In genomic region chr9:124008855-124009834, GRCh38 we compare ENCODE assay signal across 12 cellular contexts. TPM values are rescaled to one million over a fixed set of nuclear protein-coding genes. Genes with fewer than 3 reads are reported as not detected.
DNase-seq lines count a peak whose midpoint lies in the region; ATAC-seq and TF ChIP-seq lines count a peak whose summit lies in the region.
"Had no signal": no experiment of that assay in that cellular context is flagged by ENCODE, and none has a peak within 500 bp of the region (broad histone marks: within the 10 kb centered on the region; RNA-seq: fewer than 3 reads in every experiment).

No MANE protein-coding gene starts in this region.

- intact Hi-C loops in adrenal gland (cut with DNase I), result no loop called here

- no peak overlapping the region for H3K9ac ChIP-seq in skeletal muscle tissue (ENCODE audit: low read depth in 1 of 3, low read length in 3 of 3)

- H3K27ac ChIP-seq in cingulate gyrus (ENCODE audit: low read depth, low read length), result peak overlapping the region; percentile 19
- no peak overlapping the region for H3K27ac ChIP-seq in skeletal muscle tissue (ENCODE audit: low read depth, low read length)
- no peak overlapping the region for H3K27ac ChIP-seq in adrenal gland
- H3K27ac ChIP-seq: gastroesophageal sphincter had no signal

- H3K4me3 ChIP-seq in skeletal muscle tissue (ENCODE audit: low read length in 3 of 3) (peak overlapping the region in 2 of 3 donors; percentile 29 to 46), adrenal gland (no peak overlapping the region)
- H3K4me3 ChIP-seq: gastroesophageal sphincter had no signal

- H3K27me3 Mint-ChIP-seq in activated T-cell treated with anti-CD3 and anti-CD28 coated beads, Interleukin-2, amount 50 U/mL, for 72 hours (ENCODE audit: low read depth), result peaks cover 78% of the 10 kb centered on the region

- H3K36me3 Mint-ChIP-seq in activated T-cell treated with anti-CD3 and anti-CD28 coated beads, Interleukin-2, amount 50 U/mL, for 72 hours (ENCODE audit: insufficient read depth in 2 of 2), result no peaks in the 10 kb centered on the region

- 5 to 8% (median 5%) methylated on average over 35 to 74 of the region's 74 CpGs for WGBS in adrenal gland, 4 donors

- no peak for TF ChIP-seq CTCF in adrenal gland (IDR thresholded peaks at IDR 0.05)

- peak overlapping the region; percentile 57 to 69 for H3K4me3 Mint-ChIP-seq in activated T-cell treated with anti-CD3 and anti-CD28 coated beads, Interleukin-2, amount 50 U/mL, for 72 hours
- H3K4me3 Mint-ChIP-seq: activated T-cell treated with anti-CD3 and anti-CD28 coated beads, Interleukin-2, amount 50 U/mL, for 4 hours had no signal

- H3K4me1 Mint-ChIP-seq in activated T-cell treated with anti-CD3 and anti-CD28 coated beads, Interleukin-2, amount 50 U/mL, for 72 hours (ENCODE audit: low read depth), result peaks cover 34% of the 10 kb centered on the region

- H3K27me3 ChIP-seq in skeletal muscle tissue (ENCODE audit: control insufficient read depth in 3 of 3, insufficient read depth in 3 of 3, low read length in 3 of 3) (peaks cover 88 to 94% (median 90%) of the 10 kb centered on the region in 3 donors), adrenal gland (peaks cover 94% of the 10 kb centered on the region)

- no peaks in the 10 kb centered on the region for H3K36me3 ChIP-seq in skeletal muscle tissue (ENCODE audit: control insufficient read depth in 3 of 3, insufficient read depth in 3 of 3, low read length in 3 of 3)
- H3K36me3 ChIP-seq in adrenal gland (replicated peaks in 1 of 2), result no peaks in the 10 kb centered on the region
- H3K36me3 ChIP-seq: gastroesophageal sphincter had no signal

- H3K4me1 ChIP-seq in skeletal muscle tissue (ENCODE audit: control insufficient read depth in 3 of 3, insufficient read depth in 3 of 3, low read length in 3 of 3) (peaks cover 13 to 23% (median 19%) of the 10 kb centered on the region in 3 donors), adrenal gland (replicated peaks in 1 of 2) (peaks cover 11 to 30% of the 10 kb centered on the region in 2 donors)

- ATAC-seq in activated T-cell treated with anti-CD3 and anti-CD28 coated beads, Interleukin-2, amount 50 U/mL, for 72 hours (replicated peaks in 1 of 2), result no peak
- ATAC-seq in HG02759 (IDR thresholded peaks at IDR 0.05; ENCODE audit: unreplicated experiment), result no peak
- ATAC-seq: gastroesophageal sphincter had no signal

- peak overlapping the region; percentile 44 for H3K27ac Mint-ChIP-seq in activated T-cell treated with anti-CD3 and anti-CD28 coated beads, Interleukin-2, amount 50 U/mL, for 72 hours

- DNase-seq in activated T-cell treated with anti-CD3 and anti-CD28 coated beads, Interleukin-2, amount 50 U/mL, for 72 hours, result no peak
- DNase-seq in activated T-cell treated with anti-CD3 and anti-CD28 coated beads, Interleukin-2, amount 50 U/mL, for 48 hours, result no peak
- DNase-seq in NCI-H1417 treated with DMSO at 0.1 percent for 48 hours (lab: John Stamatoyannopoulos, UW) (peak; percentile 53), adrenal gland (no peak)
- no peak for DNase-seq in stimulated activated naive CD4-positive, alpha-beta T cell treated with Interleukin-2 at 50 U/mL for 16 hours (lab: John Stamatoyannopoulos, UW)
- DNase-seq: activated T-cell treated with anti-CD3 and anti-CD28 coated beads, Interleukin-2, amount 50 U/mL, for 4 hours; EL; GOT3 had no signal

- no peaks in the 10 kb centered on the region for H3K9me3 ChIP-seq in skeletal muscle tissue (ENCODE audit: control insufficient read depth in 3 of 3, low read length in 3 of 3)
- no peaks in the 10 kb centered on the region for H3K9me3 ChIP-seq in adrenal gland (replicated peaks in 1 of 3)
- H3K9me3 ChIP-seq: gastroesophageal sphincter had no signal

- no peaks in the 10 kb centered on the region for H3K9me3 Mint-ChIP-seq in activated T-cell treated with anti-CD3 and anti-CD28 coated beads, Interleukin-2, amount 50 U/mL, for 72 hours
- H3K9me3 Mint-ChIP-seq: activated T-cell treated with anti-CD3 and anti-CD28 coated beads, Interleukin-2, amount 50 U/mL, for 4 hours had no signal

- TF ChIP-seq POLR2A in adrenal gland (IDR thresholded peaks at IDR 0.05), result no peak

RNA-seq across cellular contexts. Expression of gene LHX2, which starts 2.4 kb away (rescaled TPM):
- total RNA-seq in activated T-cell treated with anti-CD3 and anti-CD28 coated beads, Interleukin-2, amount 50 U/mL, for 72 hours, result not detected
- under 0.01 TPM for total RNA-seq in skeletal muscle tissue
- total RNA-seq in adrenal gland, result under 1 TPM in 1 of 8 donors, not detected in 7; 0.37 TPM
- under 1 TPM in 1 of 3 donors, not detected in 2; 0.24 TPM for polyA plus RNA-seq in adrenal gland
- total RNA-seq: gastroesophageal sphincter had no signal

Comparison
In these comparisons a context has a peak if more than half of its experiments do, and no peak if none do; other contexts are left out.
1. H3K4me3 ChIP-seq: peak in skeletal muscle tissue (2 of 3); none in adrenal gland (0 of 4).